In genomic region chr20:39851459-39851858, GRCh38 we compare ENCODE assay signal across 19 cellular contexts.
A peak's percentile ranks its signal among the peaks of the same experiment; 100 is the strongest.
DNase-seq lines count a peak whose midpoint lies in the region; ATAC-seq and TF ChIP-seq lines count a peak whose summit lies in the region.
"Had no signal": no experiment of that assay in that cellular context is flagged by ENCODE, and none has a peak within 500 bp of the region (broad histone marks: within the 10 kb centered on the region; RNA-seq: fewer than 3 reads in every experiment).

No MANE protein-coding gene starts in this region.

- H3K36me3 Mint-ChIP-seq in osteocyte (ENCODE audit: unreplicated experiment), result no peaks in the 10 kb centered on the region
- H3K36me3 Mint-ChIP-seq: activated naive CD8-positive, alpha-beta T cell treated with anti-CD3 and anti-CD28 coated beads, Interleukin-2, amount 10 ng/mL, durations not matched to agents 7 days and 5 days; memory B cell had no signal

- no peaks in the 10 kb centered on the region for H3K27me3 Mint-ChIP-seq in osteocyte (ENCODE audit: unreplicated experiment)

- no peaks in the 10 kb centered on the region for H3K9me3 Mint-ChIP-seq in osteocyte (ENCODE audit: unreplicated experiment)
- H3K9me3 Mint-ChIP-seq: activated naive CD8-positive, alpha-beta T cell treated with anti-CD3 and anti-CD28 coated beads, Interleukin-2, amount 10 ng/mL, durations not matched to agents 7 days and 5 days; memory B cell had no signal

- H3K4me3 ChIP-seq in epithelial cell of proximal tubule (ENCODE audit: low read depth, low read length), result no peak overlapping the region
- H3K4me3 ChIP-seq: cardiac muscle cell, tibial artery had no signal

- peaks cover 54% of the 10 kb centered on the region for H3K4me1 Mint-ChIP-seq in osteocyte (ENCODE audit: unreplicated experiment)
- H3K4me1 Mint-ChIP-seq: activated naive CD8-positive, alpha-beta T cell treated with anti-CD3 and anti-CD28 coated beads, Interleukin-2, amount 10 ng/mL, durations not matched to agents 7 days and 5 days had no signal

- H3K4me3 Mint-ChIP-seq in osteocyte (ENCODE audit: unreplicated experiment), result no peak overlapping the region
- H3K4me3 Mint-ChIP-seq: activated naive CD8-positive, alpha-beta T cell treated with anti-CD3 and anti-CD28 coated beads, Interleukin-2, amount 10 ng/mL, durations not matched to agents 7 days and 5 days; memory B cell had no signal

- peak overlapping the region; percentile 44 for H3K27ac Mint-ChIP-seq in osteocyte (ENCODE audit: unreplicated experiment)
- H3K27ac Mint-ChIP-seq: activated naive CD8-positive, alpha-beta T cell treated with anti-CD3 and anti-CD28 coated beads, Interleukin-2, amount 10 ng/mL, durations not matched to agents 7 days and 5 days; memory B cell had no signal

- TF ChIP-seq CTCF in epithelial cell of proximal tubule (conservative IDR thresholded peaks at IDR 0.05; ENCODE audit: low read depth, low read length) (no peak), osteocyte (IDR thresholded peaks at IDR 0.05) (no peak)

- ATAC-seq in GM18861 (IDR thresholded peaks at IDR 0.05; ENCODE audit: unreplicated experiment) (no peak), HG03342 (IDR thresholded peaks at IDR 0.05; ENCODE audit: unreplicated experiment) (no peak)
- ATAC-seq: esophagus mucosa had no signal

- DNase-seq in AG08396 (ENCODE audit: low spot score) (peak; percentile 32), MV-4-11 (lab: John Stamatoyannopoulos, UW) (peak; percentile 20), epithelial cell of proximal tubule (ENCODE audit: low read depth) (peak; percentile 54), osteocyte (ENCODE audit: extremely low spot score, unreplicated experiment) (no peak), NCI-H524 treated with DMSO at 0.1 percent for 48 hours (lab: John Stamatoyannopoulos, UW) (no peak)
- no peak for DNase-seq in activated CD8-positive, alpha-beta memory T cell treated with anti-CD3 and anti-CD28 coated beads for 24 hours
- DNase-seq: activated naive CD8-positive, alpha-beta T cell treated with anti-CD3 and anti-CD28 coated beads, Interleukin-2, amount 10 ng/mL, durations not matched to agents 7 days and 5 days; kidney; NCI-H1417 treated with DMSO at 0.1 percent for 48 hours; SIG-M5; stimulated activated CD4-positive, alpha-beta T cell treated with anti-CD3 and anti-CD28 coated beads, Interleukin-12 subunit alpha, Interleukin-12 subunit beta, amount 100 ng/mL, for 4 hours; stimulated activated naive CD4-positive, alpha-beta T cell; T-helper 2 cell; tibial artery had no signal

Comparison
In these comparisons a context has a peak if more than half of its experiments do, and no peak if none do; other contexts are left out.
1. DNase-seq: peak in AG08396 (single experiment), MV-4-11 (single experiment) and epithelial cell of proximal tubule (single experiment); none in osteocyte (single experiment), activated CD8-positive, alpha-beta memory T cell treated with anti-CD3 and anti-CD28 coated beads for 24 hours (single experiment) and NCI-H524 treated with DMSO at 0.1 percent for 48 hours (single experiment).